In genomic region chr12:32448581-32448980, GRCh38 we compare ENCODE assay signal across 19 cellular contexts. TPM values are rescaled to one million over a fixed set of nuclear protein-coding genes. Genes with fewer than 3 reads are reported as not detected.
DNase-seq lines count a peak whose midpoint lies in the region; ATAC-seq, FAIRE-seq and TF ChIP-seq lines count a peak whose summit lies in the region.
"Had no signal": no experiment of that assay in that cellular context is flagged by ENCODE, and none has a peak within 500 bp of the region (broad histone marks: within the 10 kb centered on the region; RNA-seq: fewer than 3 reads in every experiment).

No MANE protein-coding gene starts in this region.

- H3K4me3 ChIP-seq in brain microvascular endothelial cell (ENCODE audit: low read depth, low read length) (no peak overlapping the region), kidney (ENCODE audit: low read length in 2 of 2) (no peak overlapping the region)
- H3K4me3 ChIP-seq: ascending aorta, upper lobe of left lung had no signal

- no peak for FAIRE-seq in kidney (lab: Jason Lieb, UNC)
- FAIRE-seq: frontal cortex, GM19239 had no signal

- H3K27ac ChIP-seq in brain microvascular endothelial cell (no peak overlapping the region), kidney (ENCODE audit: low read depth in 2 of 2, low read length in 2 of 2) (no peak overlapping the region)
- H3K27ac ChIP-seq: ascending aorta, neutrophil, upper lobe of left lung had no signal

- TF ChIP-seq CTCF in GM20000 (IDR thresholded peaks at IDR 0.05; ENCODE audit: extremely low read depth, missing control alignments) (no peak), brain microvascular endothelial cell (IDR thresholded peaks at IDR 0.05; ENCODE audit: low read depth, low read length, missing control alignments) (peak; percentile 20), kidney (IDR thresholded peaks at IDR 0.05; ENCODE audit: borderline replicate concordance, extremely low read depth, insufficient read depth) (no peak)

- peak; percentile 17 for DNase-seq in GM20000 (ENCODE audit: low spot score)
- DNase-seq in Kasumi-1 (lab: John Stamatoyannopoulos, UW): peak; percentile 14 to 34
- no peak for DNase-seq in brain microvascular endothelial cell
- peak; percentile 34 for DNase-seq in left kidney (ENCODE audit: low read depth, low spot score)
- DNase-seq in NCI-H1930 (lab: John Stamatoyannopoulos, UW): no peak
- no peak for DNase-seq in HuH-7.5 (ENCODE audit: low spot score)
- DNase-seq in kidney: no peak
- DNase-seq: activated CD4-positive, CD25-positive, alpha-beta regulatory T cell treated with anti-CD3 and anti-CD28 coated beads, Interleukin-2, amount 50 U/mL, for 72 hours; activated T-cell treated with anti-CD3 and anti-CD28 coated beads, Interleukin-2, amount 50 U/mL, for 48 hours; midbrain; NCI-H1417 treated with DMSO at 0.1 percent for 48 hours; NCI-H510A; upper lobe of left lung had no signal

- H3K9me3 ChIP-seq in kidney (ENCODE audit: control insufficient read depth in 1 of 2, low read length in 2 of 2): no peaks in the 10 kb centered on the region
- H3K9me3 ChIP-seq: ascending aorta, neutrophil, upper lobe of left lung had no signal

- no peak for ATAC-seq in GM21528 (IDR thresholded peaks at IDR 0.05; ENCODE audit: low FRiP score, unreplicated experiment)
- ATAC-seq: stimulated activated memory B cell treated with anti-CD40 and anti-IgM and Interleukin-4, amounts not matched to agents 10 μg/mL and 1 μg/mL and 100 μg/mL, for 72 hours had no signal

- no peaks in the 10 kb centered on the region for H3K27me3 ChIP-seq in brain microvascular endothelial cell (replicated peaks)
- H3K27me3 ChIP-seq: ascending aorta, neutrophil, upper lobe of left lung had no signal

- intact Hi-C loops in kidney (cut with DNase I): no loop called here

- no peak overlapping the region for H3K9ac ChIP-seq in kidney (ENCODE audit: low read length in 2 of 2)

- in situ Hi-C loops in brain microvascular endothelial cell (cut with HindIII; ENCODE audit: low pct_ligation_motif_present, low sequenced_read_pairs): no loop called here

- H3K36me3 ChIP-seq in brain microvascular endothelial cell (replicated peaks) (no peaks in the 10 kb centered on the region), kidney (ENCODE audit: control insufficient read depth in 1 of 2, insufficient read depth in 2 of 2, low read length in 2 of 2) (no peaks in the 10 kb centered on the region)
- H3K36me3 ChIP-seq: ascending aorta, neutrophil, upper lobe of left lung had no signal

- H3K4me1 ChIP-seq in kidney (ENCODE audit: control insufficient read depth in 1 of 2, insufficient read depth in 1 of 2, low read depth in 1 of 2, low read length in 2 of 2): peaks cover 17 to 18% of the 10 kb centered on the region in 2 donors
- H3K4me1 ChIP-seq: ascending aorta had no signal

RNA-seq across cellular contexts. Expression of gene FGD4, which starts 49.2 kb away (rescaled TPM):
- 55.5 TPM for total RNA-seq in kidney
- polyA plus RNA-seq in kidney (ENCODE audit: insufficient read depth, low read depth, low replicate concordance): 4.9 TPM

Comparison
In these comparisons a context has a peak if more than half of its experiments do, and no peak if none do; other contexts are left out.
1. DNase-seq: peak in GM20000 (single experiment), Kasumi-1 (2 of 2) and left kidney (single experiment); none in brain microvascular endothelial cell (single experiment), NCI-H1930 (0 of 2), HuH-7.5 (single experiment) and kidney (single experiment).